In genomic region chr7:129225206-129225930, GRCh38 we compare ENCODE assay signal across 8 cellular contexts. TPM values are rescaled to one million over a fixed set of nuclear protein-coding genes. Genes with fewer than 3 reads are reported as not detected.
DNase-seq lines count a peak whose midpoint lies in the region; ATAC-seq and TF ChIP-seq lines count a peak whose summit lies in the region.

No MANE protein-coding gene starts in this region.

- H3K4me1 Mint-ChIP-seq in activated T-helper 17 cell treated with anti-CD3 and anti-CD28 coated beads, Interleukin-2, amount 50 U/mL, for 72 hours: peaks cover 22% of the 10 kb centered on the region
- H3K4me1 Mint-ChIP-seq in neural crest cell: peaks cover 24% of the 10 kb centered on the region

- no peaks in the 10 kb centered on the region for H3K9me3 Mint-ChIP-seq in activated T-helper 17 cell treated with anti-CD3 and anti-CD28 coated beads, Interleukin-2, amount 50 U/mL, for 72 hours
- H3K9me3 Mint-ChIP-seq in neural crest cell: no peaks in the 10 kb centered on the region

- H3K4me3 Mint-ChIP-seq in activated T-helper 17 cell treated with anti-CD3 and anti-CD28 coated beads, Interleukin-2, amount 50 U/mL, for 72 hours: peak overlapping the region; percentile 92
- peak overlapping the region; percentile 91 for H3K4me3 Mint-ChIP-seq in neural crest cell

- H3K27ac Mint-ChIP-seq in activated T-helper 17 cell treated with anti-CD3 and anti-CD28 coated beads, Interleukin-2, amount 50 U/mL, for 72 hours: peak overlapping the region; percentile 94
- H3K27ac Mint-ChIP-seq in neural crest cell (ENCODE audit: unreplicated experiment): peak overlapping the region; percentile 55

- H3K36me3 ChIP-seq in BLaER1 (no peaks in the 10 kb centered on the region), subcutaneous abdominal adipose tissue (ENCODE audit: control insufficient read depth in 5 of 5, insufficient read depth in 5 of 5, low read length in 5 of 5) (no peaks in the 10 kb centered on the region)

- H3K27ac ChIP-seq in BLaER1: peak overlapping the region; percentile 78
- peak overlapping the region; percentile 96 for H3K27ac ChIP-seq in subcutaneous abdominal adipose tissue (ENCODE audit: low read depth, low read length)

- no peaks in the 10 kb centered on the region for H3K27me3 Mint-ChIP-seq in activated T-helper 17 cell treated with anti-CD3 and anti-CD28 coated beads, Interleukin-2, amount 50 U/mL, for 72 hours
- H3K27me3 Mint-ChIP-seq in neural crest cell (ENCODE audit: low read depth): peaks cover 6% of the 10 kb centered on the region

- ATAC-seq in GM19372 (IDR thresholded peaks at IDR 0.05; ENCODE audit: low read depth, unreplicated experiment) (peak; percentile 29), HG03457 (IDR thresholded peaks at IDR 0.05; ENCODE audit: unreplicated experiment) (peak; percentile 33)
- peak; percentile 54 for ATAC-seq in activated T-helper 17 cell treated with anti-CD3 and anti-CD28 coated beads, Interleukin-2, amount 50 U/mL, for 72 hours (replicated peaks)

- no peaks in the 10 kb centered on the region for H3K36me3 Mint-ChIP-seq in activated T-helper 17 cell treated with anti-CD3 and anti-CD28 coated beads, Interleukin-2, amount 50 U/mL, for 72 hours (ENCODE audit: low read depth)
- no peaks in the 10 kb centered on the region for H3K36me3 Mint-ChIP-seq in neural crest cell (ENCODE audit: low read depth)

- TF ChIP-seq CTCF in fibroblast of pulmonary artery (IDR thresholded peaks at IDR 0.05; ENCODE audit: low read length, missing control alignments): no peak
- TF ChIP-seq CTCF in neural crest cell (conservative IDR thresholded peaks at IDR 0.05): no peak

- H3K4me2 ChIP-seq in BLaER1: peak overlapping the region; percentile 88

- H3K9ac ChIP-seq in BLaER1: peak overlapping the region; percentile 81
- H3K9ac ChIP-seq in subcutaneous abdominal adipose tissue (ENCODE audit: low read length in 5 of 5): peak overlapping the region; percentile 3 to 89 (median 74)

- H3K4me3 ChIP-seq in BLaER1 (peak overlapping the region; percentile 89), fibroblast of pulmonary artery (replicated peaks; ENCODE audit: low read depth, low read length) (peak overlapping the region; percentile 79), subcutaneous abdominal adipose tissue (ENCODE audit: low read depth in 1 of 5, low read length in 5 of 5) (peak overlapping the region; percentile 76 to 92 (median 90))

- peak; percentile 62 for DNase-seq in OCI-M1 (lab: John Stamatoyannopoulos, UW)
- peak; percentile 38 for DNase-seq in fibroblast of pulmonary artery (ENCODE audit: low read depth)
- DNase-seq in neural crest cell (ENCODE audit: low read depth, low spot score): peak; percentile 39

- H3K27me3 ChIP-seq in BLaER1 (no peaks in the 10 kb centered on the region), subcutaneous abdominal adipose tissue (ENCODE audit: control insufficient read depth in 5 of 5, insufficient read depth in 4 of 5, low read length in 5 of 5) (no peaks in the 10 kb centered on the region)

- no peaks in the 10 kb centered on the region for H3K9me3 ChIP-seq in BLaER1
- no peaks in the 10 kb centered on the region for H3K9me3 ChIP-seq in subcutaneous abdominal adipose tissue (ENCODE audit: control insufficient read depth in 5 of 5, low read length in 5 of 5)

- H3K4me1 ChIP-seq in BLaER1: peaks cover 55% of the 10 kb centered on the region
- H3K4me1 ChIP-seq in subcutaneous abdominal adipose tissue (ENCODE audit: control insufficient read depth in 5 of 5, insufficient read depth in 5 of 5, low read length in 5 of 5): peaks cover 2 to 27% (median 19%) of the 10 kb centered on the region in 5 donors

- H4K20me1 ChIP-seq in BLaER1: peaks cover 24% of the 10 kb centered on the region

RNA-seq across cellular contexts. Expression of gene AHCYL2, which starts 0.5 kb away (rescaled TPM):
- total RNA-seq in activated T-helper 17 cell treated with anti-CD3 and anti-CD28 coated beads, Interleukin-2, amount 50 U/mL, for 72 hours: 10 to 100 TPM; 21.5 to 39.8 TPM
- total RNA-seq in neural crest cell: 18.7 and 19.1 TPM in 2 replicates

RNA-seq across cellular contexts. Expression of gene SMO, which starts 36.9 kb away (rescaled TPM):
- total RNA-seq in activated T-helper 17 cell treated with anti-CD3 and anti-CD28 coated beads, Interleukin-2, amount 50 U/mL, for 72 hours: under 1 TPM in 1 of 2 donors, not detected in 1; 0.08 TPM
- 104 and 119 TPM in 2 replicates for total RNA-seq in neural crest cell

Comparison
In these comparisons a context has a peak if more than half of its experiments do, and no peak if none do; other contexts are left out.
1. Peak in every context shown above with its lines: DNase-seq, ATAC-seq, H3K4me3 ChIP-seq and H3K27ac ChIP-seq.
2. RNA of gene SMO, which starts 36.9 kb away (total RNA-seq): 104 to 119 TPM in neural crest cell; 0.08 TPM in activated T-helper 17 cell treated with anti-CD3 and anti-CD28 coated beads, Interleukin-2, amount 50 U/mL, for 72 hours; every median in the first group is over 10 times any median in the second.